Comparison of ENCODE assay signal across 28 cellular contexts in genomic region chr10:120996456-120997053, GRCh38.
DNase-seq lines count a peak whose midpoint lies in the region; ATAC-seq and TF ChIP-seq lines count a peak whose summit lies in the region.
"Had no signal": no experiment of that assay in that cellular context is flagged by ENCODE, and none has a peak within 500 bp of the region (broad histone marks: within the 10 kb centered on the region; RNA-seq: fewer than 3 reads in every experiment).

No MANE protein-coding gene starts in this region.

- H3K36me3 ChIP-seq in urinary bladder (ENCODE audit: insufficient read depth), result no peaks in the 10 kb centered on the region
- H3K36me3 ChIP-seq: BE2C, HAP-1 had no signal

- no peak overlapping the region for H3K4me3 Mint-ChIP-seq in activated CD4-positive, alpha-beta T cell treated with anti-CD3 and anti-CD28 coated beads, Interleukin-2, amount 10 ng/mL, durations not matched to agents 24 days and 14 days
- no peak overlapping the region for H3K4me3 Mint-ChIP-seq in progenitor cell of endocrine pancreas (ENCODE audit: low read depth)
- H3K4me3 Mint-ChIP-seq in activated naive CD4-positive, alpha-beta T cell treated with anti-CD3 and anti-CD28 coated beads, Interleukin-2, amount 10 ng/mL, durations not matched to agents 7 days and 5 days, result no peak overlapping the region
- H3K4me3 Mint-ChIP-seq: CD8-positive, alpha-beta memory T cell; IgD-negative memory B cell had no signal

- no peak for TF ChIP-seq CTCF in progenitor cell of endocrine pancreas (IDR thresholded peaks at IDR 0.05; ENCODE audit: unreplicated experiment)

- no peaks in the 10 kb centered on the region for H3K36me3 Mint-ChIP-seq in activated CD4-positive, alpha-beta T cell treated with anti-CD3 and anti-CD28 coated beads, Interleukin-2, amount 10 ng/mL, durations not matched to agents 24 days and 14 days (ENCODE audit: low read depth)
- peaks cover under 1% of the 10 kb centered on the region for H3K36me3 Mint-ChIP-seq in progenitor cell of endocrine pancreas (ENCODE audit: insufficient read depth)
- H3K36me3 Mint-ChIP-seq in activated naive CD4-positive, alpha-beta T cell treated with anti-CD3 and anti-CD28 coated beads, Interleukin-2, amount 10 ng/mL, durations not matched to agents 7 days and 5 days, result no peaks in the 10 kb centered on the region
- H3K36me3 Mint-ChIP-seq: CD14-positive monocyte; CD8-positive, alpha-beta memory T cell; IgD-negative memory B cell had no signal

- no peaks in the 10 kb centered on the region for H3K4me1 Mint-ChIP-seq in activated CD4-positive, alpha-beta T cell treated with anti-CD3 and anti-CD28 coated beads, Interleukin-2, amount 10 ng/mL, durations not matched to agents 24 days and 14 days
- peaks cover 15% of the 10 kb centered on the region for H3K4me1 Mint-ChIP-seq in progenitor cell of endocrine pancreas (ENCODE audit: low read depth)
- H3K4me1 Mint-ChIP-seq in activated naive CD4-positive, alpha-beta T cell treated with anti-CD3 and anti-CD28 coated beads, Interleukin-2, amount 10 ng/mL, durations not matched to agents 7 days and 5 days, result no peaks in the 10 kb centered on the region
- H3K4me1 Mint-ChIP-seq: CD14-positive monocyte; CD8-positive, alpha-beta memory T cell; IgD-negative memory B cell had no signal

- no peaks in the 10 kb centered on the region for H3K27me3 Mint-ChIP-seq in activated CD4-positive, alpha-beta T cell treated with anti-CD3 and anti-CD28 coated beads, Interleukin-2, amount 10 ng/mL, durations not matched to agents 24 days and 14 days
- H3K27me3 Mint-ChIP-seq in progenitor cell of endocrine pancreas, result peaks cover 7% of the 10 kb centered on the region
- H3K27me3 Mint-ChIP-seq in activated naive CD4-positive, alpha-beta T cell treated with anti-CD3 and anti-CD28 coated beads, Interleukin-2, amount 10 ng/mL, durations not matched to agents 7 days and 5 days, result no peaks in the 10 kb centered on the region
- H3K27me3 Mint-ChIP-seq: IgD-negative memory B cell had no signal

- ATAC-seq in right cardiac atrium, result no peak

- CTCF ChIA-PET in activated naive CD4-positive, alpha-beta T cell treated with anti-CD3 and anti-CD28 coated beads, Interleukin-2, amount 10 ng/mL, durations not matched to agents 7 days and 5 days (lab: Charles Lee), result no interaction called here

- no peaks in the 10 kb centered on the region for H3K9me3 ChIP-seq in right cardiac atrium (ENCODE audit: control insufficient read depth, low read length)
- H3K9me3 ChIP-seq: BE2C, HAP-1 had no signal

- intact Hi-C loops in activated CD4-positive, alpha-beta T cell treated with anti-CD3 and anti-CD28 coated beads, Interleukin-2, amount 10 ng/mL, durations not matched to agents 24 days and 14 days (cut with micrococcal nuclease), result no loop called here
- intact Hi-C loops in right cardiac atrium (cut with DNase I), result no loop called here

- peak; percentile 20 for DNase-seq in activated CD4-positive, alpha-beta T cell treated with anti-CD3 and anti-CD28 coated beads, Interleukin-2, amount 10 ng/mL, durations not matched to agents 24 days and 14 days
- no peak for DNase-seq in activated CD4-positive, alpha-beta T cell treated with anti-CD3 and anti-CD28 coated beads for 48 hours
- DNase-seq in left kidney (ENCODE audit: low read depth, low spot score) (peak; percentile 22), progenitor cell of endocrine pancreas (ENCODE audit: low spot score, unreplicated experiment) (no peak), GF-D8 (lab: John Stamatoyannopoulos, UW) (no peak), right cardiac atrium (no peak)
- DNase-seq in activated naive CD4-positive, alpha-beta T cell treated with anti-CD3 and anti-CD28 coated beads, Interleukin-2, amount 10 ng/mL, durations not matched to agents 7 days and 5 days, result no peak
- DNase-seq: 8988T; ACHN; BE2C; CD8-positive, alpha-beta memory T cell; DMS 273 treated with DMSO at 0.1 percent for 48 hours; DMS79; EL; GDM1; GOT3; MM.1S; NCI-H1048; NCI-H1417 treated with DMSO at 0.1 percent for 48 hours; NCI-H187 treated with DMSO at 0.1 percent for 48 hours; NCI-H524; SHP77 had no signal

- WGBS in urinary bladder, result 77% methylated on average over 9 of the region's 9 CpGs
- WGBS in right cardiac atrium, result 74% methylated on average over 9 of the region's 9 CpGs

- H3K4me1 ChIP-seq in urinary bladder (ENCODE audit: insufficient read depth) (no peaks in the 10 kb centered on the region), right cardiac atrium (ENCODE audit: control insufficient read depth, insufficient read depth, low read length) (no peaks in the 10 kb centered on the region)
- H3K4me1 ChIP-seq: BE2C had no signal

- peak overlapping the region; percentile 43 for H3K27ac ChIP-seq in urinary bladder (ENCODE audit: low read depth)
- no peak overlapping the region for H3K27ac ChIP-seq in right cardiac atrium (ENCODE audit: low read length)
- H3K27ac ChIP-seq: KMS-11, RWPE1 had no signal

- no peak overlapping the region for H3K27ac Mint-ChIP-seq in activated CD4-positive, alpha-beta T cell treated with anti-CD3 and anti-CD28 coated beads, Interleukin-2, amount 10 ng/mL, durations not matched to agents 24 days and 14 days
- H3K27ac Mint-ChIP-seq in progenitor cell of endocrine pancreas, result peak overlapping the region; percentile 47
- H3K27ac Mint-ChIP-seq in activated naive CD4-positive, alpha-beta T cell treated with anti-CD3 and anti-CD28 coated beads, Interleukin-2, amount 10 ng/mL, durations not matched to agents 7 days and 5 days, result no peak overlapping the region
- H3K27ac Mint-ChIP-seq: CD14-positive monocyte, IgD-negative memory B cell had no signal

- peaks cover 3% of the 10 kb centered on the region for H3K9me3 Mint-ChIP-seq in activated CD4-positive, alpha-beta T cell treated with anti-CD3 and anti-CD28 coated beads, Interleukin-2, amount 10 ng/mL, durations not matched to agents 24 days and 14 days
- no peaks in the 10 kb centered on the region for H3K9me3 Mint-ChIP-seq in progenitor cell of endocrine pancreas (ENCODE audit: low read depth)
- peaks cover 8% of the 10 kb centered on the region for H3K9me3 Mint-ChIP-seq in activated naive CD4-positive, alpha-beta T cell treated with anti-CD3 and anti-CD28 coated beads, Interleukin-2, amount 10 ng/mL, durations not matched to agents 7 days and 5 days

- no peak overlapping the region for H3K4me3 ChIP-seq in urinary bladder (ENCODE audit: low read depth, low read length)
- H3K4me3 ChIP-seq in right cardiac atrium (ENCODE audit: low read length), result no peak overlapping the region
- H3K4me3 ChIP-seq: HAP-1 had no signal

- no peaks in the 10 kb centered on the region for H3K27me3 ChIP-seq in right cardiac atrium (ENCODE audit: control insufficient read depth, insufficient read depth)
- H3K27me3 ChIP-seq: BE2C had no signal

Comparison
In these comparisons a context has a peak if more than half of its experiments do, and no peak if none do; other contexts are left out.
1. DNase-seq: peak in activated CD4-positive, alpha-beta T cell treated with anti-CD3 and anti-CD28 coated beads, Interleukin-2, amount 10 ng/mL, durations not matched to agents 24 days and 14 days (single experiment) and left kidney (single experiment); none in activated CD4-positive, alpha-beta T cell treated with anti-CD3 and anti-CD28 coated beads for 48 hours (single experiment), progenitor cell of endocrine pancreas (single experiment), GF-D8 (single experiment), right cardiac atrium (0 of 3) and activated naive CD4-positive, alpha-beta T cell treated with anti-CD3 and anti-CD28 coated beads, Interleukin-2, amount 10 ng/mL, durations not matched to agents 7 days and 5 days (single experiment).